23 cellular contexts compared by ENCODE assay signal in genomic region chr10:129865960-129866359, GRCh38.
DNase-seq lines count a peak whose midpoint lies in the region; ATAC-seq and TF ChIP-seq lines count a peak whose summit lies in the region.
"Had no signal": no experiment of that assay in that cellular context is flagged by ENCODE, and none has a peak within 500 bp of the region (broad histone marks: within the 10 kb centered on the region; RNA-seq: fewer than 3 reads in every experiment).

No MANE protein-coding gene starts in this region.

- no peaks in the 10 kb centered on the region for H4K20me1 ChIP-seq in neural progenitor cell (ENCODE audit: low read depth)
- H4K20me1 ChIP-seq: BLaER1 had no signal

- no peak overlapping the region for H3K9ac ChIP-seq in neural progenitor cell
- H3K9ac ChIP-seq: BLaER1 had no signal

- H3K9me3 Mint-ChIP-seq in Caco-2 (ENCODE audit: unreplicated experiment), result no peaks in the 10 kb centered on the region
- H3K9me3 Mint-ChIP-seq in glutamatergic neuron (ENCODE audit: unreplicated experiment), result peaks cover 76% of the 10 kb centered on the region
- H3K9me3 Mint-ChIP-seq in neural progenitor cell, result no peaks in the 10 kb centered on the region
- H3K9me3 Mint-ChIP-seq in natural killer cell, result no peaks in the 10 kb centered on the region
- H3K9me3 Mint-ChIP-seq in T-cell, result no peaks in the 10 kb centered on the region
- H3K9me3 Mint-ChIP-seq: CD4-positive, alpha-beta memory T cell; CD4-positive, CD25-positive, alpha-beta regulatory T cell; CD8-positive, alpha-beta memory T cell had no signal

- no peaks in the 10 kb centered on the region for H3K79me2 ChIP-seq in neural progenitor cell (ENCODE audit: low read depth)

- peaks cover 14% of the 10 kb centered on the region for H3K4me1 ChIP-seq in Caco-2
- peaks cover 35% of the 10 kb centered on the region for H3K4me1 ChIP-seq in neural progenitor cell

- H3K36me3 Mint-ChIP-seq in Caco-2 (ENCODE audit: insufficient read depth, unreplicated experiment), result no peaks in the 10 kb centered on the region
- H3K36me3 Mint-ChIP-seq in glutamatergic neuron (ENCODE audit: unreplicated experiment), result peaks cover 7% of the 10 kb centered on the region
- peaks cover 2% of the 10 kb centered on the region for H3K36me3 Mint-ChIP-seq in neural progenitor cell
- no peaks in the 10 kb centered on the region for H3K36me3 Mint-ChIP-seq in natural killer cell
- H3K36me3 Mint-ChIP-seq in T-cell, result no peaks in the 10 kb centered on the region
- H3K36me3 Mint-ChIP-seq: CD14-positive monocyte; CD4-positive, alpha-beta memory T cell; CD4-positive, CD25-positive, alpha-beta regulatory T cell; CD8-positive, alpha-beta memory T cell had no signal

- H3K4me3 ChIP-seq in Caco-2 (ENCODE audit: low read depth, low read length) (no peak overlapping the region), neural progenitor cell (no peak overlapping the region)
- H3K4me3 ChIP-seq: BLaER1, GM12878 had no signal

- TF ChIP-seq CTCF in Caco-2 (IDR thresholded peaks at IDR 0.05; ENCODE audit: insufficient read depth in 1 of 2, low read depth in 1 of 2, low read length in 1 of 2, severe bottlenecking in 1 of 2, unreplicated experiment in 1 of 2) (no peak), glutamatergic neuron (IDR thresholded peaks at IDR 0.05; ENCODE audit: partially characterized antibody, unreplicated experiment) (no peak), neural progenitor cell (IDR thresholded peaks at IDR 0.05) (no peak), natural killer cell (IDR thresholded peaks at IDR 0.05) (no peak)

- no peaks in the 10 kb centered on the region for H3K9me3 ChIP-seq in Caco-2
- H3K9me3 ChIP-seq in neural progenitor cell (ENCODE audit: low read depth), result no peaks in the 10 kb centered on the region
- H3K9me3 ChIP-seq: BE2C, BLaER1 had no signal

- CTCF ChIA-PET in Caco-2 (lab: Charles Lee) (interaction anchor here (0.6 to 1.6 kb wide), 2 partner anchors 12 kb away, joined by 3 to 8 read pairs; no protein-coding TSS in a partner anchor), T-cell (lab: Charles Lee) (no interaction called here)

- DNase-seq in Caco-2 (peak; percentile 37 to 51), HuH-7 (ENCODE audit: low spot score) (peak; percentile 37), glutamatergic neuron (no peak), neural progenitor cell (ENCODE audit: low spot score) (no peak), natural killer cell (no peak), T-cell (no peak)
- DNase-seq in stimulated activated naive CD4-positive, alpha-beta T cell treated with Interleukin-2 at 50 U/mL for 16 hours (lab: John Stamatoyannopoulos, UW), result no peak
- DNase-seq: 8988T; ACHN; BE2C; C1 segment of cervical spinal cord; Calu3; CD4-positive, alpha-beta memory T cell; CD4-positive, CD25-positive, alpha-beta regulatory T cell; COR-L47; DND-41; EL; GDM1 had no signal

- H3K27me3 ChIP-seq in Caco-2 (replicated peaks; ENCODE audit: control insufficient read depth, insufficient read depth, low read length) (no peaks in the 10 kb centered on the region), neural progenitor cell (no peaks in the 10 kb centered on the region)
- H3K27me3 ChIP-seq: BE2C, BLaER1 had no signal

- intact Hi-C loops in Caco-2 (cut with micrococcal nuclease; ENCODE audit: unreplicated experiment), result no loop called here
- intact Hi-C loops in natural killer cell (cut with micrococcal nuclease), result no loop called here

- BruUV-seq in Caco-2 (replicated peaks; lab: Mats Ljungman, UMichigan), result no TSS peak

- no peaks in the 10 kb centered on the region for H3K4me1 Mint-ChIP-seq in Caco-2 (ENCODE audit: low read depth, unreplicated experiment)
- peaks cover 55% of the 10 kb centered on the region for H3K4me1 Mint-ChIP-seq in glutamatergic neuron (ENCODE audit: low read depth, unreplicated experiment)
- peaks cover 43% of the 10 kb centered on the region for H3K4me1 Mint-ChIP-seq in neural progenitor cell
- peaks cover 2 to 3% of the 10 kb centered on the region in 2 donors for H3K4me1 Mint-ChIP-seq in natural killer cell
- peaks cover 0 to 2% (median 0%) of the 10 kb centered on the region in 3 donors for H3K4me1 Mint-ChIP-seq in T-cell
- H3K4me1 Mint-ChIP-seq: CD4-positive, CD25-positive, alpha-beta regulatory T cell; CD8-positive, alpha-beta memory T cell had no signal

- POLR2A ChIA-PET in Caco-2 (lab: Charles Lee) (no interaction called here), T-cell (lab: Charles Lee) (no interaction called here)

- H3K27me3 Mint-ChIP-seq in Caco-2 (ENCODE audit: insufficient read depth, unreplicated experiment), result no peaks in the 10 kb centered on the region
- peaks cover 54% of the 10 kb centered on the region for H3K27me3 Mint-ChIP-seq in glutamatergic neuron (ENCODE audit: unreplicated experiment)
- peaks cover 7% of the 10 kb centered on the region for H3K27me3 Mint-ChIP-seq in neural progenitor cell (ENCODE audit: insufficient read depth, low read depth)
- peaks cover 3 to 6% of the 10 kb centered on the region in 2 donors for H3K27me3 Mint-ChIP-seq in natural killer cell (ENCODE audit: low read depth in 2 of 2)
- peaks cover 0 to 3% of the 10 kb centered on the region in 2 donors for H3K27me3 Mint-ChIP-seq in T-cell
- H3K27me3 Mint-ChIP-seq: CD4-positive, CD25-positive, alpha-beta regulatory T cell had no signal

- no peak overlapping the region for H3K27ac Mint-ChIP-seq in Caco-2 (ENCODE audit: unreplicated experiment)
- peak overlapping the region; percentile 62 for H3K27ac Mint-ChIP-seq in glutamatergic neuron (ENCODE audit: unreplicated experiment)
- peak overlapping the region; percentile 33 for H3K27ac Mint-ChIP-seq in neural progenitor cell
- no peak overlapping the region for H3K27ac Mint-ChIP-seq in natural killer cell
- H3K27ac Mint-ChIP-seq in T-cell, result no peak overlapping the region
- H3K27ac Mint-ChIP-seq: CD14-positive monocyte; CD4-positive, alpha-beta memory T cell; CD4-positive, CD25-positive, alpha-beta regulatory T cell had no signal

- no peak overlapping the region for H2AFZ ChIP-seq in neural progenitor cell (replicated peaks)

- H3K4me2 ChIP-seq in neural progenitor cell, result no peak overlapping the region
- H3K4me2 ChIP-seq: BLaER1 had no signal

- ATAC-seq in natural killer cell (no peak), T-cell (replicated peaks in 1 of 4) (no peak), GM18909 (IDR thresholded peaks at IDR 0.05; ENCODE audit: poor library complexity, unreplicated experiment) (no peak)
- ATAC-seq: GM12878 had no signal

- H3F3A ChIP-seq in neural progenitor cell (ENCODE audit: low read depth), result peaks cover 3% of the 10 kb centered on the region

- H3K36me3 ChIP-seq in Caco-2 (ENCODE audit: control insufficient read depth, insufficient read depth, low read length) (no peaks in the 10 kb centered on the region), neural progenitor cell (no peaks in the 10 kb centered on the region)
- H3K36me3 ChIP-seq: BLaER1 had no signal

- no peak overlapping the region for H3K27ac ChIP-seq in neural progenitor cell
- H3K27ac ChIP-seq: BLaER1 had no signal

- no peak overlapping the region for H3K4me3 Mint-ChIP-seq in Caco-2 (ENCODE audit: unreplicated experiment)
- H3K4me3 Mint-ChIP-seq in glutamatergic neuron (ENCODE audit: unreplicated experiment), result peak overlapping the region; percentile 46
- H3K4me3 Mint-ChIP-seq in neural progenitor cell, result no peak overlapping the region
- no peak overlapping the region for H3K4me3 Mint-ChIP-seq in natural killer cell
- H3K4me3 Mint-ChIP-seq in T-cell, result no peak overlapping the region
- H3K4me3 Mint-ChIP-seq: CD14-positive monocyte; CD4-positive, alpha-beta memory T cell; CD4-positive, CD25-positive, alpha-beta regulatory T cell; CD8-positive, alpha-beta memory T cell had no signal

Comparison
In these comparisons a context has a peak if more than half of its experiments do, and no peak if none do; other contexts are left out.
1. DNase-seq: peak in Caco-2 (2 of 2) and HuH-7 (single experiment); none in glutamatergic neuron (single experiment), neural progenitor cell (single experiment), natural killer cell (single experiment), T-cell (0 of 34) and stimulated activated naive CD4-positive, alpha-beta T cell treated with Interleukin-2 at 50 U/mL for 16 hours (single experiment).
2. H3K27ac Mint-ChIP-seq: peak in glutamatergic neuron (single experiment) and neural progenitor cell (single experiment); none in Caco-2 (single experiment), natural killer cell (0 of 2) and T-cell (0 of 2).